16 cellular contexts compared by ENCODE assay signal in the genomic region with DNA sequence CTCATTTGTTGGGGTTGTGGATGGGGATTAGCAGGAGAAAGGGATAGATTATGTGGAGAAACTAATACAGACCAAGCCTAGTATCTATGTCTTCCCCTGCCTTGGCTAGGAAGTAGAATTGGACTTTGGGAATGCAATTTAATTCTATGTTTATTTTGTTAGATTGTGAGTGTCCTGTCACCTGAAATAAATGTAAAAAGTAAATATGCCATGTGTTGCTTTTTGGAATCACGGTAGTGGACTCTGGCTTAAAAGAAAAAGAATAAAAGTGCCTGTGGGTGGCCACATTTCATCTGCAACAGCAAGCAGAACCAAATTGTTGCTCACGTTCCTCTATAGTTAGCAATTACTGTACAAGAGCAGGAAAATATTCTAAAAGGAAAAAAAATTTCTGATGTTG. TPM values are rescaled to one million over a fixed set of nuclear protein-coding genes. Genes with fewer than 3 reads are reported as not detected.
DNase-seq lines count a peak whose midpoint lies in the region; ATAC-seq, FAIRE-seq and TF ChIP-seq lines count a peak whose summit lies in the region.
"Had no signal": no experiment of that assay in that cellular context is flagged by ENCODE, and none has a peak within 500 bp of the region (broad histone marks: within the 10 kb centered on the region; RNA-seq: fewer than 3 reads in every experiment).

No MANE protein-coding gene starts in this region.

- H3K4me3 ChIP-seq in CD4-positive, alpha-beta memory T cell (ENCODE audit: low read length in 2 of 2): no peak overlapping the region
- no peak overlapping the region for H3K4me3 ChIP-seq in IMR-90 (ENCODE audit: insufficient read depth, low read depth, low read length)
- no peak overlapping the region for H3K4me3 ChIP-seq in astrocyte (ENCODE audit: insufficient read depth, low read depth, low read length)
- H3K4me3 ChIP-seq in neural cell (ENCODE audit: low read length): peak overlapping the region; percentile 71
- no peak overlapping the region for H3K4me3 ChIP-seq in esophagus muscularis mucosa
- H3K4me3 ChIP-seq: GM23248, PC-9 had no signal

- no peak overlapping the region for H2BK5ac ChIP-seq in IMR-90 (ENCODE audit: low read depth, low read length, poor library complexity, severe bottlenecking)

- ATAC-seq in IMR-90 (ENCODE audit: low read depth): no peak

- CTCF ChIA-PET in CD4-positive, alpha-beta memory T cell (lab: Charles Lee; ENCODE audit: partially characterized antibody): interaction anchor here (2.5 kb wide), 1 partner anchor 51 kb away, joined by 5 read pairs; no protein-coding TSS in a partner anchor
- CTCF ChIA-PET in IMR-90 (lab: Yijun Ruan, JAX): interaction anchor here (1.9 kb wide), 1 partner anchor 52 kb away, joined by 6 read pairs; no protein-coding TSS in a partner anchor

- H4K20me1 ChIP-seq in IMR-90 (ENCODE audit: insufficient read depth, low read length) (no peaks in the 10 kb centered on the region), astrocyte (ENCODE audit: insufficient read depth, low read length) (no peaks in the 10 kb centered on the region), neural cell (ENCODE audit: insufficient read depth) (no peaks in the 10 kb centered on the region)

- no peak overlapping the region for H3K56ac ChIP-seq in IMR-90 (ENCODE audit: extremely low read depth, insufficient read depth, low read length)

- TF ChIP-seq POLR2A in IMR-90 (IDR thresholded peaks at IDR 0.05; ENCODE audit: low read depth, low read length): no peak
- TF ChIP-seq POLR2A in esophagus muscularis mucosa (IDR thresholded peaks at IDR 0.05; ENCODE audit: low read depth): no peak

- H3K27me3 ChIP-seq in CD4-positive, alpha-beta memory T cell (ENCODE audit: insufficient read depth, low read length): no peaks in the 10 kb centered on the region
- no peaks in the 10 kb centered on the region for H3K27me3 ChIP-seq in IMR-90 (ENCODE audit: control insufficient read depth, insufficient read depth, low read length)
- no peaks in the 10 kb centered on the region for H3K27me3 ChIP-seq in astrocyte (ENCODE audit: insufficient read depth, low read length)
- H3K27me3 ChIP-seq in neural cell (ENCODE audit: insufficient read depth, low read depth, low read length): no peaks in the 10 kb centered on the region
- no peaks in the 10 kb centered on the region for H3K27me3 ChIP-seq in esophagus muscularis mucosa

- H3K14ac ChIP-seq in IMR-90 (replicated peaks; ENCODE audit: low read depth, low read length): no peak overlapping the region

- no TSS peak for BruUV-seq in IMR-90 (replicated peaks; lab: Mats Ljungman, UMichigan)

- H3K9me3 Mint-ChIP-seq in CD4-positive, alpha-beta memory T cell: no peaks in the 10 kb centered on the region
- no peaks in the 10 kb centered on the region for H3K9me3 Mint-ChIP-seq in astrocyte (ENCODE audit: unreplicated experiment)

- no peak overlapping the region for H3K23ac ChIP-seq in IMR-90 (ENCODE audit: low read depth, low read length)

- no peak for TF ChIP-seq RAD21 in IMR-90 (IDR thresholded peaks at IDR 0.05; ENCODE audit: low read length)
- TF ChIP-seq RAD21 in neural cell (conservative IDR thresholded peaks at IDR 0.05): no peak

- H3K36me3 Mint-ChIP-seq in CD4-positive, alpha-beta memory T cell: peaks cover 9 to 17% of the 10 kb centered on the region in 2 donors
- peaks cover 3% of the 10 kb centered on the region for H3K36me3 Mint-ChIP-seq in astrocyte (ENCODE audit: low read depth, unreplicated experiment)

- H3K27ac Mint-ChIP-seq in CD4-positive, alpha-beta memory T cell: peak overlapping the region in 2 of 7 donors; percentile 3 to 15
- H3K27ac Mint-ChIP-seq in astrocyte (ENCODE audit: unreplicated experiment): no peak overlapping the region
- H3K27ac Mint-ChIP-seq: activated naive CD8-positive, alpha-beta T cell had no signal

- no peak overlapping the region for H2BK120ac ChIP-seq in IMR-90 (ENCODE audit: low read depth, low read length)

- no peak for FAIRE-seq in astrocyte (lab: Jason Lieb, UNC)
- FAIRE-seq: GM12891 had no signal

- H4K8ac ChIP-seq in IMR-90 (ENCODE audit: low read depth in 2 of 2, low read length in 2 of 2): no peak overlapping the region

- no peak overlapping the region for H3K9ac ChIP-seq in IMR-90 (ENCODE audit: low read depth, low read length)
- H3K9ac ChIP-seq in astrocyte (ENCODE audit: low read length): no peak overlapping the region
- no peak overlapping the region for H3K9ac ChIP-seq in neural cell (ENCODE audit: low read length)
- H3K9ac ChIP-seq: GM23248 had no signal

- intact Hi-C loops in CD4-positive, alpha-beta memory T cell (cut with micrococcal nuclease): no loop called here
- intact Hi-C loops in IMR-90 (cut with micrococcal nuclease): loop anchor here (5.0 kb wide), 1 partner anchor 35 kb away; no protein-coding TSS in a partner anchor
- intact Hi-C loops in esophagus muscularis mucosa (cut with DNase I): loop anchor here (5.0 kb wide), 1 partner anchor 40 kb away; the partner anchor contains the start of gene TET1

- no peak overlapping the region for H2AFZ ChIP-seq in IMR-90 (replicated peaks; ENCODE audit: low read length, poor library complexity)
- no peak overlapping the region for H2AFZ ChIP-seq in astrocyte (ENCODE audit: low read depth, low read length)
- no peak overlapping the region for H2AFZ ChIP-seq in neural cell (ENCODE audit: low read depth, low read length)
- H2AFZ ChIP-seq: GM23248, PC-9 had no signal

- TF ChIP-seq EP300 in neural cell (conservative IDR thresholded peaks at IDR 0.05; ENCODE audit: poor library complexity, severe bottlenecking) (no peak), esophagus muscularis mucosa (IDR thresholded peaks at IDR 0.05) (no peak)

- no peak overlapping the region for H2BK15ac ChIP-seq in IMR-90 (ENCODE audit: low read depth, low read length)

- DNase-seq in CD4-positive, alpha-beta memory T cell: no peak
- no peak for DNase-seq in IMR-90
- no peak for DNase-seq in astrocyte (ENCODE audit: low read depth)
- no peak for DNase-seq in stimulated activated CD4-positive, alpha-beta T cell treated with anti-CD3 and anti-CD28 coated beads, Interleukin-12 subunit alpha, Interleukin-12 subunit beta, amount 100 ng/mL, for 4 hours
- no peak for DNase-seq in esophagus muscularis mucosa (ENCODE audit: extremely low spot score)
- DNase-seq in EL: no peak
- DNase-seq: activated CD8-positive, alpha-beta memory T cell treated with anti-CD3 and anti-CD28 coated beads, Interleukin-2, amount 50 U/mL, for 4 hours; effector CD8-positive, alpha-beta T cell; GM23248; NCI-H187 treated with DMSO at 0.1 percent for 48 hours; NCI-H524; PC-9; WERI-Rb-1 had no signal

- peaks cover 22 to 42% (median 33%) of the 10 kb centered on the region in 4 donors for H3K4me1 Mint-ChIP-seq in CD4-positive, alpha-beta memory T cell
- H3K4me1 Mint-ChIP-seq in astrocyte (ENCODE audit: low read depth, unreplicated experiment): peaks cover 17% of the 10 kb centered on the region

- peaks cover 29% of the 10 kb centered on the region for H3K4me1 ChIP-seq in CD4-positive, alpha-beta memory T cell (ENCODE audit: insufficient read depth, low read length)
- peaks cover 12% of the 10 kb centered on the region for H3K4me1 ChIP-seq in IMR-90 (ENCODE audit: control insufficient read depth, insufficient read depth, low read length)
- H3K4me1 ChIP-seq in astrocyte (ENCODE audit: insufficient read depth, low read length): peaks cover 17% of the 10 kb centered on the region
- H3K4me1 ChIP-seq in esophagus muscularis mucosa: peaks cover 35 to 66% (median 63%) of the 10 kb centered on the region in 4 donors

- H2AK9ac ChIP-seq in IMR-90 (replicated peaks; ENCODE audit: low read depth, low read length, poor library complexity): no peak overlapping the region

- H3K79me2 ChIP-seq in astrocyte (ENCODE audit: insufficient read depth, low read length): no peaks in the 10 kb centered on the region
- peaks cover 57% of the 10 kb centered on the region for H3K79me2 ChIP-seq in neural cell (replicated peaks; ENCODE audit: insufficient read depth, low read length)

- peak overlapping the region in 5 of 8 donors; percentile 25 to 68 (median 45) for H3K4me3 Mint-ChIP-seq in CD4-positive, alpha-beta memory T cell
- H3K4me3 Mint-ChIP-seq in astrocyte (ENCODE audit: unreplicated experiment): peak overlapping the region; percentile 40

- H4K91ac ChIP-seq in IMR-90 (ENCODE audit: insufficient read depth, low read depth, low read length): no peak overlapping the region

- H3K79me1 ChIP-seq in IMR-90 (ENCODE audit: low read depth in 1 of 2, low read length in 2 of 2): peaks cover 22 to 73% of the 10 kb centered on the region in 2 experiments

- H3K9me3 ChIP-seq in CD4-positive, alpha-beta memory T cell (ENCODE audit: control insufficient read depth in 1 of 2, low read length in 2 of 2): no peaks in the 10 kb centered on the region
- H3K9me3 ChIP-seq in IMR-90 (ENCODE audit: control insufficient read depth, insufficient read depth, low read length) (no peaks in the 10 kb centered on the region), astrocyte (ENCODE audit: insufficient read depth, low read depth, low read length) (no peaks in the 10 kb centered on the region), neural cell (ENCODE audit: low read length) (no peaks in the 10 kb centered on the region), esophagus muscularis mucosa (no peaks in the 10 kb centered on the region)

- H3K18ac ChIP-seq in IMR-90 (ENCODE audit: low read depth, low read length): no peak overlapping the region

- H3K9me1 ChIP-seq in IMR-90 (ENCODE audit: insufficient read depth, low read length): peaks cover 8% of the 10 kb centered on the region; the same call in 1 of the 2 replicates

- WGBS in IMR-90 (ENCODE audit: extremely low coverage in 2 of 2, insufficient read length in 1 of 2), 2 experiments: no CpG with 5 or more reads among the region's 2 CpGs
- 39% methylated on average over 2 of the region's 2 CpGs for WGBS in esophagus muscularis mucosa

- H3K36me3 ChIP-seq in CD4-positive, alpha-beta memory T cell (ENCODE audit: insufficient read depth, low read length): no peaks in the 10 kb centered on the region
- peaks cover 2% of the 10 kb centered on the region for H3K36me3 ChIP-seq in IMR-90 (ENCODE audit: control insufficient read depth, insufficient read depth, low read length)
- no peaks in the 10 kb centered on the region for H3K36me3 ChIP-seq in astrocyte (ENCODE audit: insufficient read depth, low read length)
- H3K36me3 ChIP-seq in neural cell (ENCODE audit: insufficient read depth, low read length): no peaks in the 10 kb centered on the region
- H3K36me3 ChIP-seq in esophagus muscularis mucosa: no peaks in the 10 kb centered on the region

- H4K5ac ChIP-seq in IMR-90 (ENCODE audit: low read depth, low read length): no peak overlapping the region

- H3K27ac ChIP-seq in CD4-positive, alpha-beta memory T cell (ENCODE audit: low read depth, low read length): no peak overlapping the region
- H3K27ac ChIP-seq in IMR-90 (ENCODE audit: insufficient read depth, low read length): no peak overlapping the region
- no peak overlapping the region for H3K27ac ChIP-seq in astrocyte (ENCODE audit: low read depth, low read length)
- peak overlapping the region; percentile 10 for H3K27ac ChIP-seq in neural cell (ENCODE audit: low read length)
- no peak overlapping the region for H3K27ac ChIP-seq in esophagus muscularis mucosa (replicated peaks in 1 of 4)
- H3K27ac ChIP-seq: GM23248, PC-9, WERI-Rb-1 had no signal

- no peak overlapping the region for H3K4ac ChIP-seq in IMR-90 (ENCODE audit: low read depth, low read length)

- no peaks in the 10 kb centered on the region for H3F3A ChIP-seq in neural cell (ENCODE audit: insufficient read depth, low read length, poor library complexity, severe bottlenecking)

- in situ Hi-C loops in IMR-90 (cut with MboI; ENCODE audit: low sequenced_read_pairs): no loop called here

- H3K9me2 ChIP-seq in neural cell (ENCODE audit: insufficient read depth, low read length): no peaks in the 10 kb centered on the region

- H2AK5ac ChIP-seq in IMR-90 (ENCODE audit: low read depth, low read length): no peak overlapping the region

- no peak for TF ChIP-seq CTCF in IMR-90 (conservative IDR thresholded peaks at IDR 0.05; ENCODE audit: low read depth, low read length)
- TF ChIP-seq CTCF in astrocyte (IDR thresholded peaks at IDR 0.05; ENCODE audit: insufficient read depth, low read depth, low read length): no peak
- no peak for TF ChIP-seq CTCF in neural cell (IDR thresholded peaks at IDR 0.05; ENCODE audit: poor library complexity, severe bottlenecking)
- TF ChIP-seq CTCF in esophagus muscularis mucosa (IDR thresholded peaks at IDR 0.05): no peak

- no peaks in the 10 kb centered on the region for H3K27me3 Mint-ChIP-seq in CD4-positive, alpha-beta memory T cell
- H3K27me3 Mint-ChIP-seq in astrocyte (ENCODE audit: low read depth, unreplicated experiment): no peaks in the 10 kb centered on the region
- H3K27me3 Mint-ChIP-seq: activated naive CD8-positive, alpha-beta T cell had no signal

- H2BK20ac ChIP-seq in IMR-90 (ENCODE audit: low read depth, low read length): no peak overlapping the region

- POLR2A ChIA-PET in CD4-positive, alpha-beta memory T cell (lab: Charles Lee; ENCODE audit: partially characterized antibody): no interaction called here
- POLR2A ChIA-PET in IMR-90 (lab: Charles Lee; ENCODE audit: unreplicated experiment): no interaction called here

- H3K4me2 ChIP-seq in IMR-90 (ENCODE audit: low read depth, low read length) (peak overlapping the region; percentile 62; the same call in 1 of the 2 replicates), astrocyte (ENCODE audit: low read length) (peak overlapping the region; percentile 18), neural cell (ENCODE audit: low read length) (peak overlapping the region; percentile 97)
- H3K4me2 ChIP-seq: PC-9 had no signal

- dilution Hi-C loops in IMR-90 (cut with HindIII; ENCODE audit: low sequenced_read_pairs, unreplicated experiment): no loop called here

RNA-seq across cellular contexts. Expression of gene TET1, which starts 42.3 kb away (rescaled TPM):
- total RNA-seq in CD4-positive, alpha-beta memory T cell: 1 to 10 TPM; 1.4 to 1.5 TPM
- polyA plus RNA-seq in CD4-positive, alpha-beta memory T cell: 1 to 10 TPM in 1 of 2 donors, under 1 TPM in 1; 0.71 to 1.0 TPM
- total RNA-seq in IMR-90 (2012; rRNA removed): 4.3 and 5.6 TPM in 2 replicates
- 0.76 and 1.0 TPM in 2 replicates for polyA plus RNA-seq in IMR-90 (2012; rRNA removed)
- polyA plus RNA-seq in IMR-90 (2012; cell fraction: cytosol; rRNA removed): 0.21 and 0.35 TPM in 2 replicates
- 0.59 and 1.8 TPM in 2 replicates for polyA plus RNA-seq in IMR-90 (2012; cell fraction: nucleus; rRNA removed; ENCODE audit: low replicate concordance)
- total RNA-seq in astrocyte: 6.2 and 7.1 TPM in 2 replicates
- 3.6 and 5.2 TPM in 2 replicates for polyA plus RNA-seq in neural cell
- 77.2 and 89.3 TPM in 2 replicates for polyA minus RNA-seq in neural cell
- 1 to 10 TPM; 6.9 to 9.6 (median 8.8) TPM for total RNA-seq in esophagus muscularis mucosa

Comparison
In these comparisons a context has a peak if more than half of its experiments do, and no peak if none do; other contexts are left out.
1. H3K4me2 ChIP-seq: peak in every context shown above with its lines; median percentile 97 in neural cell; 62 in IMR-90; 18 in astrocyte.